In genomic region chr10:49767752-49768151, GRCh38 we compare ENCODE assay signal across 28 cellular contexts. TPM values are rescaled to one million over a fixed set of nuclear protein-coding genes. Genes with fewer than 3 reads are reported as not detected.
"Had no signal": no experiment of that assay in that cellular context is flagged by ENCODE, and none has a peak within 500 bp of the region (broad histone marks: within the 10 kb centered on the region; RNA-seq: fewer than 3 reads in every experiment).

No MANE protein-coding gene starts in this region.

- H3K27ac ChIP-seq: dorsolateral prefrontal cortex, esophagus muscularis mucosa, foreskin keratinocyte, gastroesophageal sphincter, heart left ventricle, hepatocyte, lower lobe of right lung, neutrophil, pancreas, testis, tibial artery, upper lobe of left lung had no signal

- H3K36me3 Mint-ChIP-seq: natural killer cell treated with Interleukin-12 subunit alpha and Interleukin-12 subunit beta and Interleukin-15 and Interleukin-18, amount 100 ng/mL, for 72 hours; stimulated activated effector memory CD8-positive, alpha-beta T cell treated with anti-CD3 and anti-CD28 coated beads, Interleukin-12 subunit alpha, Interleukin-12 subunit beta, amount 100 ng/mL, for 72 hours had no signal

- H3K4me3 Mint-ChIP-seq: natural killer cell treated with Interleukin-12 subunit alpha and Interleukin-12 subunit beta and Interleukin-15 and Interleukin-18, amount 100 ng/mL, for 72 hours; neural crest cell; stimulated activated effector memory CD8-positive, alpha-beta T cell treated with anti-CD3 and anti-CD28 coated beads, Interleukin-12 subunit alpha, Interleukin-12 subunit beta, amount 100 ng/mL, for 72 hours had no signal

- FAIRE-seq: keratinocyte, pancreas, small intestine, urothelium cell line had no signal

- H3K4me1 ChIP-seq: esophagus muscularis mucosa, foreskin keratinocyte, gastroesophageal sphincter, lower lobe of right lung, pancreas, testis, tibial artery, upper lobe of left lung had no signal

- H3K27me3 ChIP-seq: testis had no signal

- H3K36me3 ChIP-seq: esophagus muscularis mucosa, gastroesophageal sphincter, heart left ventricle, lower lobe of right lung, neutrophil, pancreas, tibial artery, upper lobe of left lung had no signal

- H2AFZ ChIP-seq: hepatocyte had no signal

- H3K9me3 ChIP-seq: lower lobe of right lung, neutrophil, pancreas, testis had no signal

- H3K79me2 ChIP-seq: hepatocyte had no signal

- ATAC-seq: gastroesophageal sphincter; heart left ventricle; left ventricle myocardium superior; lower lobe of right lung; natural killer cell treated with Interleukin-12 subunit alpha and Interleukin-12 subunit beta and Interleukin-15 and Interleukin-18, amount 100 ng/mL, for 72 hours; pancreas; stimulated activated effector memory CD8-positive, alpha-beta T cell treated with anti-CD3 and anti-CD28 coated beads, Interleukin-12 subunit alpha, Interleukin-12 subunit beta, amount 100 ng/mL, for 72 hours; stimulated activated naive CD8-positive, alpha-beta T cell treated with anti-CD3 and anti-CD28 coated beads, Interleukin-15, Interleukin-2, amounts not matched to agents 100 U/mL and 50 U/mL, for 24 hours had no signal

- H3K4me2 ChIP-seq: hepatocyte had no signal

- H3K4me3 ChIP-seq: esophagus muscularis mucosa, gastroesophageal sphincter, hepatocyte, lower lobe of right lung, tibial artery, upper lobe of left lung had no signal

- DNase-seq: cerebellar nuclear complex; dorsolateral prefrontal cortex; effector CD4-positive, alpha-beta T cell; foreskin keratinocyte; heart left ventricle; left ventricle myocardium superior; lower lobe of right lung; small intestine; stimulated activated CD4-positive, alpha-beta T cell treated with anti-CD3 and anti-CD28 coated beads, Interleukin-12 subunit alpha, Interleukin-12 subunit beta, amount 100 ng/mL, for 4 hours; stimulated activated CD4-positive, alpha-beta T cell treated with anti-CD3 and anti-CD28 coated beads, Interleukin-1b, Interleukin-23, amount 100 ng/mL, for 48 hours; stimulated activated CD4-positive, alpha-beta T cell treated with anti-CD3 and anti-CD28 coated beads, Interleukin-4, amount 100 ng/mL, for 1 hour; stimulated activated naive CD8-positive, alpha-beta T cell treated with anti-CD3 and anti-CD28 coated beads, Interleukin-15, Interleukin-2, amounts not matched to agents 100 U/mL and 50 U/mL, for 24 hours; substantia nigra; testis; tibial artery had no signal

- H3K27ac Mint-ChIP-seq: natural killer cell treated with Interleukin-12 subunit alpha and Interleukin-12 subunit beta and Interleukin-15 and Interleukin-18, amount 100 ng/mL, for 72 hours; stimulated activated effector memory CD8-positive, alpha-beta T cell treated with anti-CD3 and anti-CD28 coated beads, Interleukin-12 subunit alpha, Interleukin-12 subunit beta, amount 100 ng/mL, for 72 hours had no signal

RNA-seq across cellular contexts. Expression of gene OGDHL, which starts 5.6 kb away (rescaled TPM):
- total RNA-seq: mononuclear cell; natural killer cell treated with Interleukin-12 subunit alpha and Interleukin-12 subunit beta and Interleukin-15 and Interleukin-18, amount 100 ng/mL, for 72 hours; posterior vena cava had no signal
